In genomic region chr7:336810-337566, GRCh38 we compare ENCODE assay signal across 18 cellular contexts. TPM values are rescaled to one million over a fixed set of nuclear protein-coding genes. Genes with fewer than 3 reads are reported as not detected.
A peak's percentile ranks its signal among the peaks of the same experiment; 100 is the strongest.
DNase-seq lines count a peak whose midpoint lies in the region; ATAC-seq and TF ChIP-seq lines count a peak whose summit lies in the region.
"Had no signal": no experiment of that assay in that cellular context is flagged by ENCODE, and none has a peak within 500 bp of the region (broad histone marks: within the 10 kb centered on the region; RNA-seq: fewer than 3 reads in every experiment).

No MANE protein-coding gene starts in this region.

- CTCF ChIA-PET in activated CD4-positive, alpha-beta T cell treated with anti-CD3 and anti-CD28 coated beads, Interleukin-2, amount 10 ng/mL, durations not matched to agents 7 days and 5 days (lab: Charles Lee): no interaction called here

- DNase-seq in activated CD4-positive, alpha-beta T cell treated with anti-CD3 and anti-CD28 coated beads, Interleukin-2, amount 10 ng/mL, durations not matched to agents 7 days and 5 days: peak; percentile 27
- no peak for DNase-seq in activated CD4-positive, alpha-beta T cell treated with anti-CD3 and anti-CD28 coated beads for 4 hours
- peak; percentile 28 for DNase-seq in stimulated activated naive CD8-positive, alpha-beta T cell treated with anti-CD3 and anti-CD28 coated beads, Interleukin-15, Interleukin-2, amounts not matched to agents 100 U/mL and 50 U/mL, for 24 hours
- DNase-seq in stimulated activated naive CD8-positive, alpha-beta T cell treated with anti-CD3 and anti-CD28 coated beads, Interleukin-15, amount 100 ng/mL, for 72 hours: no peak
- DNase-seq in naive thymus-derived CD8-positive, alpha-beta T cell: peak in 7 of 10 donors; percentile 21 to 77 (median 43)
- DNase-seq in foreskin melanocyte (no peak), lower lobe of right lung (no peak)
- DNase-seq: DMS79 treated with DMSO at 0.1 percent for 48 hours, MG63, NCI-H1092 treated with DMSO at 0.1 percent for 48 hours, NCI-H1694, NCI-H2107, NCI-H69 had no signal

- no peak overlapping the region for H3K4me3 ChIP-seq in lower lobe of right lung
- H3K4me3 ChIP-seq: HAP-1, MG63 had no signal

- peaks cover 8% of the 10 kb centered on the region for H3K4me1 Mint-ChIP-seq in activated CD4-positive, alpha-beta T cell treated with anti-CD3 and anti-CD28 coated beads, Interleukin-2, amount 10 ng/mL, durations not matched to agents 7 days and 5 days
- peaks cover 23% of the 10 kb centered on the region for H3K4me1 Mint-ChIP-seq in stimulated activated naive CD8-positive, alpha-beta T cell treated with anti-CD3 and anti-CD28 coated beads, Interleukin-15, amount 100 ng/mL, for 72 hours
- peaks cover 11 to 30% (median 22%) of the 10 kb centered on the region in 4 donors for H3K4me1 Mint-ChIP-seq in naive thymus-derived CD8-positive, alpha-beta T cell

- H3K9me3 ChIP-seq in lower lobe of right lung: no peaks in the 10 kb centered on the region
- H3K9me3 ChIP-seq: HAP-1, MG63 had no signal

- H3K27me3 ChIP-seq in lower lobe of right lung (ENCODE audit: low read depth): no peaks in the 10 kb centered on the region
- H3K27me3 ChIP-seq: MG63 had no signal

- no peak for ATAC-seq in stimulated activated naive CD8-positive, alpha-beta T cell treated with anti-CD3 and anti-CD28 coated beads, Interleukin-15, Interleukin-2, amounts not matched to agents 100 U/mL and 50 U/mL, for 24 hours
- ATAC-seq in stimulated activated naive CD8-positive, alpha-beta T cell treated with anti-CD3 and anti-CD28 coated beads, Interleukin-15, amount 100 ng/mL, for 72 hours: no peak
- ATAC-seq in naive thymus-derived CD8-positive, alpha-beta T cell: peak; percentile 40 to 53
- ATAC-seq in GM18867 (IDR thresholded peaks at IDR 0.05; ENCODE audit: unreplicated experiment): no peak
- ATAC-seq in lower lobe of right lung: no peak
- ATAC-seq: HepG2 had no signal

- POLR2A ChIA-PET in activated CD4-positive, alpha-beta T cell treated with anti-CD3 and anti-CD28 coated beads, Interleukin-2, amount 10 ng/mL, durations not matched to agents 7 days and 5 days (lab: Charles Lee): no interaction called here
- POLR2A ChIA-PET in naive thymus-derived CD8-positive, alpha-beta T cell (lab: Charles Lee): interaction anchor here (1.2 kb wide), 1 partner anchor 26 kb away, joined by 3 read pairs; no protein-coding TSS in a partner anchor

- no peak overlapping the region for H3K4me3 Mint-ChIP-seq in activated CD4-positive, alpha-beta T cell treated with anti-CD3 and anti-CD28 coated beads, Interleukin-2, amount 10 ng/mL, durations not matched to agents 7 days and 5 days
- no peak overlapping the region for H3K4me3 Mint-ChIP-seq in stimulated activated naive CD8-positive, alpha-beta T cell treated with anti-CD3 and anti-CD28 coated beads, Interleukin-15, amount 100 ng/mL, for 72 hours
- peak overlapping the region in 7 of 10 donors; percentile 4 to 60 (median 50) for H3K4me3 Mint-ChIP-seq in naive thymus-derived CD8-positive, alpha-beta T cell

- H3K36me3 ChIP-seq in lower lobe of right lung: no peaks in the 10 kb centered on the region
- H3K36me3 ChIP-seq: HAP-1, MG63 had no signal

- H3K27ac ChIP-seq in lower lobe of right lung: no peak overlapping the region
- H3K27ac ChIP-seq: 22Rv1, C4-2B had no signal

- no peak overlapping the region for H3K27ac Mint-ChIP-seq in activated CD4-positive, alpha-beta T cell treated with anti-CD3 and anti-CD28 coated beads, Interleukin-2, amount 10 ng/mL, durations not matched to agents 7 days and 5 days
- H3K27ac Mint-ChIP-seq in stimulated activated naive CD8-positive, alpha-beta T cell treated with anti-CD3 and anti-CD28 coated beads, Interleukin-15, amount 100 ng/mL, for 72 hours: no peak overlapping the region
- peak overlapping the region in 1 of 10 donors; percentile 67 for H3K27ac Mint-ChIP-seq in naive thymus-derived CD8-positive, alpha-beta T cell

- H3K9me3 Mint-ChIP-seq in activated CD4-positive, alpha-beta T cell treated with anti-CD3 and anti-CD28 coated beads, Interleukin-2, amount 10 ng/mL, durations not matched to agents 7 days and 5 days: peaks cover 11% of the 10 kb centered on the region
- H3K9me3 Mint-ChIP-seq in stimulated activated naive CD8-positive, alpha-beta T cell treated with anti-CD3 and anti-CD28 coated beads, Interleukin-15, amount 100 ng/mL, for 72 hours: peaks cover 12 to 15% of the 10 kb centered on the region in 2 donors
- peaks cover 0 to 6% (median 0%) of the 10 kb centered on the region in 9 donors for H3K9me3 Mint-ChIP-seq in naive thymus-derived CD8-positive, alpha-beta T cell

- no peaks in the 10 kb centered on the region for H3K27me3 Mint-ChIP-seq in activated CD4-positive, alpha-beta T cell treated with anti-CD3 and anti-CD28 coated beads, Interleukin-2, amount 10 ng/mL, durations not matched to agents 7 days and 5 days
- H3K27me3 Mint-ChIP-seq in stimulated activated naive CD8-positive, alpha-beta T cell treated with anti-CD3 and anti-CD28 coated beads, Interleukin-15, amount 100 ng/mL, for 72 hours: no peaks in the 10 kb centered on the region
- H3K27me3 Mint-ChIP-seq in naive thymus-derived CD8-positive, alpha-beta T cell: no peaks in the 10 kb centered on the region

- H3K36me3 Mint-ChIP-seq in activated CD4-positive, alpha-beta T cell treated with anti-CD3 and anti-CD28 coated beads, Interleukin-2, amount 10 ng/mL, durations not matched to agents 7 days and 5 days (ENCODE audit: low read depth): peaks cover 4% of the 10 kb centered on the region
- H3K36me3 Mint-ChIP-seq in naive thymus-derived CD8-positive, alpha-beta T cell: no peaks in the 10 kb centered on the region

- intact Hi-C loops in lower lobe of right lung (cut with DNase I): no loop called here

- no peak for TF ChIP-seq CTCF in lower lobe of right lung (IDR thresholded peaks at IDR 0.05)

- peaks cover 14% of the 10 kb centered on the region for H3K4me1 ChIP-seq in lower lobe of right lung
- H3K4me1 ChIP-seq: HAP-1 had no signal

RNA-seq across cellular contexts. Expression of gene FOXL3, which starts 47.0 kb away (rescaled TPM):
- not detected for total RNA-seq in activated CD4-positive, alpha-beta T cell treated with anti-CD3 and anti-CD28 coated beads, Interleukin-2, amount 10 ng/mL, durations not matched to agents 7 days and 5 days
- total RNA-seq in naive thymus-derived CD8-positive, alpha-beta T cell: not detected
- not detected for polyA plus RNA-seq in naive thymus-derived CD8-positive, alpha-beta T cell
- not detected for total RNA-seq in lower lobe of right lung
- total RNA-seq: HepG2 had no signal
- polyA plus RNA-seq: HepG2 had no signal

Comparison
In these comparisons a context has a peak if more than half of its experiments do, and no peak if none do; other contexts are left out.
1. DNase-seq: peak in activated CD4-positive, alpha-beta T cell treated with anti-CD3 and anti-CD28 coated beads, Interleukin-2, amount 10 ng/mL, durations not matched to agents 7 days and 5 days (single experiment), stimulated activated naive CD8-positive, alpha-beta T cell treated with anti-CD3 and anti-CD28 coated beads, Interleukin-15, Interleukin-2, amounts not matched to agents 100 U/mL and 50 U/mL, for 24 hours (single experiment) and naive thymus-derived CD8-positive, alpha-beta T cell (7 of 10); none in activated CD4-positive, alpha-beta T cell treated with anti-CD3 and anti-CD28 coated beads for 4 hours (0 of 2), stimulated activated naive CD8-positive, alpha-beta T cell treated with anti-CD3 and anti-CD28 coated beads, Interleukin-15, amount 100 ng/mL, for 72 hours (0 of 2), foreskin melanocyte (single experiment) and lower lobe of right lung (single experiment).
2. H3K4me3 Mint-ChIP-seq: peak in naive thymus-derived CD8-positive, alpha-beta T cell (7 of 10); none in activated CD4-positive, alpha-beta T cell treated with anti-CD3 and anti-CD28 coated beads, Interleukin-2, amount 10 ng/mL, durations not matched to agents 7 days and 5 days (single experiment) and stimulated activated naive CD8-positive, alpha-beta T cell treated with anti-CD3 and anti-CD28 coated beads, Interleukin-15, amount 100 ng/mL, for 72 hours (0 of 2).
3. ATAC-seq: peak in naive thymus-derived CD8-positive, alpha-beta T cell (2 of 2); none in stimulated activated naive CD8-positive, alpha-beta T cell treated with anti-CD3 and anti-CD28 coated beads, Interleukin-15, Interleukin-2, amounts not matched to agents 100 U/mL and 50 U/mL, for 24 hours (single experiment), stimulated activated naive CD8-positive, alpha-beta T cell treated with anti-CD3 and anti-CD28 coated beads, Interleukin-15, amount 100 ng/mL, for 72 hours (single experiment), GM18867 (single experiment) and lower lobe of right lung (0 of 2).